In genomic region chr14:49920260-49920659, GRCh38 we compare ENCODE assay signal across 15 cellular contexts.
"Had no signal": no experiment of that assay in that cellular context is flagged by ENCODE, and none has a peak within 500 bp of the region (broad histone marks: within the 10 kb centered on the region; RNA-seq: fewer than 3 reads in every experiment).

No MANE protein-coding gene starts in this region.

- DNase-seq: activated CD4-positive, alpha-beta T cell treated with anti-CD3 and anti-CD28 coated beads, Interleukin-2, amount 50 U/mL, for 48 hours; activated CD4-positive, CD25-positive, alpha-beta regulatory T cell treated with anti-CD3 and anti-CD28 coated beads, Interleukin-2, amount 50 U/mL, for 72 hours; activated naive CD4-positive, alpha-beta T cell; activated naive CD8-positive, alpha-beta T cell treated with anti-CD3 and anti-CD28 coated beads for 36 hours; activated T-cell treated with anti-CD3 and anti-CD28 coated beads for 4 hours; amniotic stem cell; posterior cingulate gyrus; retina; stimulated activated CD4-positive, alpha-beta T cell treated with anti-CD3 and anti-CD28 coated beads, Interleukin-12 subunit alpha, Interleukin-12 subunit beta, amount 100 ng/mL, for 4 hours; stimulated activated CD4-positive, alpha-beta T cell treated with anti-CD3 and anti-CD28 coated beads, Interleukin-1b, Interleukin-23, amount 100 ng/mL, for 48 hours; stimulated activated CD8-positive, alpha-beta memory T cell treated with anti-CD3 and anti-CD28 coated beads, Interleukin-4, amount 100 ng/mL, for 48 hours; stimulated activated naive CD8-positive, alpha-beta T cell treated with anti-CD3 and anti-CD28 coated beads, Interleukin-15, Interleukin-2, amounts not matched to agents 100 U/mL and 50 U/mL, for 24 hours had no signal

- H3K27ac ChIP-seq: cardiac muscle cell, tibial nerve had no signal

- H3K4me3 Mint-ChIP-seq: activated naive CD8-positive, alpha-beta T cell treated with anti-CD3 and anti-CD28 coated beads for 36 hours; nephron had no signal

- H3K9me3 ChIP-seq: tibial nerve had no signal

- H3K27ac Mint-ChIP-seq: activated naive CD8-positive, alpha-beta T cell treated with anti-CD3 and anti-CD28 coated beads for 36 hours had no signal

- H3K9me3 Mint-ChIP-seq: activated naive CD8-positive, alpha-beta T cell treated with anti-CD3 and anti-CD28 coated beads for 36 hours; nephron had no signal

- H3K27me3 ChIP-seq: cardiac muscle cell, tibial nerve had no signal

- H3K4me3 ChIP-seq: cardiac muscle cell, tibial nerve had no signal

- H3K27me3 Mint-ChIP-seq: activated naive CD8-positive, alpha-beta T cell treated with anti-CD3 and anti-CD28 coated beads for 36 hours had no signal

- H3K36me3 Mint-ChIP-seq: activated naive CD8-positive, alpha-beta T cell treated with anti-CD3 and anti-CD28 coated beads for 36 hours had no signal

- H3K36me3 ChIP-seq: cardiac muscle cell, tibial nerve had no signal

- ATAC-seq: stimulated activated naive CD8-positive, alpha-beta T cell treated with anti-CD3 and anti-CD28 coated beads, Interleukin-15, Interleukin-2, amounts not matched to agents 100 U/mL and 50 U/mL, for 24 hours had no signal
